19 cellular contexts compared by ENCODE assay signal in genomic region chr1:3683197-3683596, GRCh38. TPM values are rescaled to one million over a fixed set of nuclear protein-coding genes. Genes with fewer than 3 reads are reported as not detected.
"Had no signal": no experiment of that assay in that cellular context is flagged by ENCODE, and none has a peak within 500 bp of the region (broad histone marks: within the 10 kb centered on the region; RNA-seq: fewer than 3 reads in every experiment).

No MANE protein-coding gene starts in this region.

- ATAC-seq: naive thymus-derived CD4-positive, alpha-beta T cell had no signal

- H3K27ac ChIP-seq: heart right ventricle, sigmoid colon, skin epidermis, stomach, thoracic aorta had no signal

- FAIRE-seq: colon, endothelial cell of umbilical vein, islet of Langerhans had no signal

- DNase-seq: foreskin melanocyte; heart right ventricle; hypothalamus; kidney glomerular epithelial cell; naive thymus-derived CD4-positive, alpha-beta T cell; posterior cingulate gyrus; sigmoid colon; stimulated activated CD4-positive, alpha-beta T cell treated with anti-CD3 and anti-CD28 coated beads, Interleukin-12 subunit alpha, Interleukin-12 subunit beta, amount 100 ng/mL, for 4 hours; stomach; substantia nigra; trophoblast cell had no signal

- H3K9me3 ChIP-seq: heart right ventricle, sigmoid colon, stomach, thoracic aorta had no signal

- H3K36me3 ChIP-seq: heart right ventricle, sigmoid colon, stomach, thoracic aorta had no signal

- H3K4me3 ChIP-seq: heart right ventricle, sigmoid colon, thoracic aorta had no signal

RNA-seq across cellular contexts. Expression of gene TP73, which starts 30.9 kb away (rescaled TPM):
- total RNA-seq: mesenteric fat pad, mononuclear cell, sigmoid colon, thoracic aorta had no signal
- polyA plus RNA-seq: neural cell had no signal
